Comparison of ENCODE assay signal across 1 cellular context in the genomic region with DNA sequence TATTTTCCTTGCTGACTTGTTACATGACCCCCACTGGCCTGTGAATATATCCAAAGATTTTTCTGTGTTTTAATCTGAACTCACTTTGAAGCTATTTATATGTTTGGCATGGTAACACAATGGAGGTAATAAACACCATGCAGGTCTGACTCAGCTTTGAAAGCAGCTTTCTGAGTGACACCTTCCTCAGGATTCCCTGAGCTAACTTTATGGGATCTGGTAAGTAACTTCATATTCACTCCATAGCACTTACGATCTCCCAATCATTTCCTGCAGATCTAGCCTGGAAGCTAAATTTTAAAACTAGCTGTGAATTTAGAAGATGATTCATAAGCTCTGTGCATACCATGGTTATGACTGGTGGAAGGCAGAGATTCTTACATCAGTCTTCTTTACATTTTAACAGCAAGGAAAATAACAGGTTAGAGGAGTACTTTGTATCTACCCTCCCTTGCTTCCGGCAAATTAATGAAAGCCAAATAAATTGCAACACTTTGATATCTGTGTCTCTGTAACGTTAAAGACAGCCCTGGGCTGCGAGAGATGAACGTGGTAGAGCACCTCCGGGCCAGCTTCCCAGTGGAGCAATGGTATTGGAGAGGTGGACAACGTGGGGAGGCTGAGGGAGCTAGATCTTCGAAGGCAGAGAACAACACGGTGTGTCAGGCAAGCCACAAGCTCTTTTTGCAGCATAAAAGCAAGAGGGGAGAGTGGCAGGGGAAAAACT.
TF ChIP-seq lines count a peak whose summit lies in the region.

No MANE protein-coding gene starts in this region.

TF ChIP-seq in HepG2, 621 proteins besides CTCF, POLR2A, EP300 and RAD21 (continued from another document):
- TF ChIP-seq, protein P1, sequence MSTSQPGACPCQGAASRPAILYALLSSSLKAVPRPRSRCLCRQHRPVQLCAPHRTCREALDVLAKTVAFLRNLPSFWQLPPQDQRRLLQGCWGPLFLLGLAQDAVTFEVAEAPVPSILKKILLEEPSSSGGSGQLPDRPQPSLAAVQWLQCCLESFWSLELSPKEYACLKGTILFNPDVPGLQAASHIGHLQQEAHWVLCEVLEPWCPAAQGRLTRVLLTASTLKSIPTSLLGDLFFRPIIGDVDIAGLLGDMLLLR (CRISPR knock-in tag; IDR thresholded peaks at IDR 0.05): no peak
- TF ChIP-seq ARNT (IDR thresholded peaks at IDR 0.05): no peak
- TF ChIP-seq, protein P2, sequence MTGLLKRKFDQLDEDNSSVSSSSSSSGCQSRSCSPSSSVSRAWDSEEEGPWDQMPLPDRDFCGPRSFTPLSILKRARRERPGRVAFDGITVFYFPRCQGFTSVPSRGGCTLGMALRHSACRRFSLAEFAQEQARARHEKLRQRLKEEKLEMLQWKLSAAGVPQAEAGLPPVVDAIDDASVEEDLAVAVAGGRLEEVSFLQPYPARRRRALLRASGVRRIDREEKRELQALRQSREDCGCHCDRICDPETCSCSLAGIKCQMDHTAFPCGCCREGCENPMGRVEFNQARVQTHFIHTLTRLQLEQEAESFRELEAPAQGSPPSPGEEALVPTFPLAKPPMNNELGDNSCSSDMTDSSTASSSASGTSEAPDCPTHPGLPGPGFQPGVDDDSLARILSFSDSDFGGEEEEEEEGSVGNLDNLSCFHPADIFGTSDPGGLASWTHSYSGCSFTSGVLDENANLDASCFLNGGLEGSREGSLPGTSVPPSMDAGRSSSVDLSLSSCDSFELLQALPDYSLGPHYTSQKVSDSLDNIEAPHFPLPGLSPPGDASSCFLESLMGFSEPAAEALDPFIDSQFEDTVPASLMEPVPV (CRISPR knock-in tag; IDR thresholded peaks at IDR 0.05): no peak
- TF ChIP-seq TEAD2 (CRISPR knock-in tag; IDR thresholded peaks at IDR 0.05): no peak
- no peak for TF ChIP-seq AGO2 (optimal IDR thresholded peaks at IDR 0.05; ENCODE audit: low read depth, low read length)
- TF ChIP-seq ZNF883 (CRISPR knock-in tag; IDR thresholded peaks at IDR 0.05; ENCODE audit: not compliant biosample characterization): no peak
- TF ChIP-seq ZBTB42 (CRISPR knock-in tag; IDR thresholded peaks at IDR 0.05): no peak
- TF ChIP-seq PHF20 (CRISPR knock-in tag; IDR thresholded peaks at IDR 0.05): no peak
- TF ChIP-seq SKI (IDR thresholded peaks at IDR 0.05; ENCODE audit: partially characterized antibody): no peak
- no peak for TF ChIP-seq NFYB (CRISPR knock-in tag; IDR thresholded peaks at IDR 0.05)
- no peak for TF ChIP-seq SMAD1 (CRISPR knock-in tag; IDR thresholded peaks at IDR 0.05; ENCODE audit: borderline replicate concordance, low read depth)
- TF ChIP-seq ZNF768 (CRISPR knock-in tag; IDR thresholded peaks at IDR 0.05): no peak
- no peak for TF ChIP-seq ZNF510 (CRISPR knock-in tag; IDR thresholded peaks at IDR 0.05; ENCODE audit: low read depth)
- TF ChIP-seq MIER2 (CRISPR knock-in tag; IDR thresholded peaks at IDR 0.05): no peak
- TF ChIP-seq DNMT3B (CRISPR knock-in tag; conservative IDR thresholded peaks at IDR 0.05): no peak
- TF ChIP-seq YEATS4 (CRISPR knock-in tag; IDR thresholded peaks at IDR 0.05; ENCODE audit: borderline replicate concordance): no peak
